11 cellular contexts compared by ENCODE assay signal in the genomic region with DNA sequence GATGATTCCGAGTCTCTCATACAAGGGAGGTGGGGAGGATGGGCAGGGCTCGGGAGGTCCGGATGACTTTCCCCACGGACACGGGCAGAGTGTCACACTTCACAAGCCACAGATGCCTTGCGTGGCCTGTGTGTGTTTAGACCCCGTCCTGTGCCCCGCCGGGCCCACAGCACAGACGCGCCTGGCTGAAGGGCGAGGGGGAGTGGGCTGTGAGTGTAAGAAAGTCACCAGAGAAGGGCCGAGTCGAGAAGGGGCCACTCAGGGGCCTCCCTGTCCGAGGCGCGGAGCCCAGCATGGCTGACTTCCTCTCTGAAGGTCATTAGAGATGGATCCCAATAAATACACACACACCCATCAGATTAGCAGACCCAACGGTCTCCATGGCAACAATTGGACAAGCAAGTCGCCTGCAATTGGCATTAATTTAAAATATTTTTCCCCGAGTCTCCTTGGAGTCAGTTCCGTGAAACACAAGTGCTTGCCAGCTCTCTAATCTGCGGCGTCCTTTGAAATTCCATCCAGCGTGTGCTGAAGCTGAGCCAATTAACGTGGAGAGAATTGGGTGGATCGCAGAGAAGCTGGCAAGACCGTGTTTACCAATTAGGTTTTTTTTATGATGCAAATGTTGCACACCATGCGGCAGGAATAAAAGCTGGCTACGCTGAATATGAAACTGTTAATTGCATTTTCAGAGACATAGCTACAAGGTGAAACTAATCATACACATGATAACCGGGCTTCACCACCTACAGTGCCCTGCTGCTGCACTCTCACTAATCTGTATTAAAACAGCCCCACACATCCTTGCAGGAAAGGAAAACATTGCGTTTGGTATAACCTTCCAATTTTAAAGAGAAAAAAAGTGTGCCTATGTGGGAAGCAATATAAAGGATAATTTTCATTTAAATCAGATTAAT.
A peak's percentile ranks its signal among the peaks of the same experiment; 100 is the strongest.
DNase-seq lines count a peak whose midpoint lies in the region; ATAC-seq, FAIRE-seq and TF ChIP-seq lines count a peak whose summit lies in the region.
"Had no signal": no experiment of that assay in that cellular context is flagged by ENCODE, and none has a peak within 500 bp of the region (broad histone marks: within the 10 kb centered on the region; RNA-seq: fewer than 3 reads in every experiment).

No MANE protein-coding gene starts in this region.

- POLR2A ChIA-PET in HepG2 (lab: Yijun Ruan, JAX): no interaction called here

- H3K27me3 Mint-ChIP-seq in type B pancreatic cell: peaks cover 3% of the 10 kb centered on the region
- H3K27me3 Mint-ChIP-seq: activated B cell treated with CpG ODN at 0.5 μM for 24 hours had no signal

- H3K36me3 ChIP-seq in ascending aorta: no peaks in the 10 kb centered on the region
- H3K36me3 ChIP-seq in HepG2 (replicated peaks in 1 of 2; ENCODE audit: control insufficient read depth in 1 of 2, insufficient read depth in 2 of 2, low read length in 2 of 2): no peaks in the 10 kb centered on the region
- H3K36me3 ChIP-seq: neutrophil had no signal

- H3K4me3 ChIP-seq in ascending aorta (peak overlapping the region; percentile 7 to 22), HepG2 (replicated peaks in 1 of 3; ENCODE audit: insufficient read depth in 1 of 3, low read depth in 2 of 3, low read length in 3 of 3) (no peak overlapping the region)
- H3K4me3 ChIP-seq: GM12878 had no signal

- H3K27me3 ChIP-seq in ascending aorta: no peaks in the 10 kb centered on the region
- no peaks in the 10 kb centered on the region for H3K27me3 ChIP-seq in HepG2 (ENCODE audit: control insufficient read depth in 1 of 2, insufficient read depth in 2 of 2, low read length in 2 of 2)
- H3K27me3 ChIP-seq: neutrophil had no signal

- no peaks in the 10 kb centered on the region; the same call in 1 of the 2 replicates for H4K20me1 ChIP-seq in HepG2 (ENCODE audit: insufficient read depth, low read length)

- H3K4me2 ChIP-seq in HepG2 (ENCODE audit: low read depth, low read length): no peak overlapping the region; the same call in 1 of the 2 replicates

- no peaks in the 10 kb centered on the region for H3K4me1 ChIP-seq in ascending aorta
- peaks cover 31% of the 10 kb centered on the region for H3K4me1 ChIP-seq in HepG2 (ENCODE audit: insufficient read depth, low read length)

- H3K36me3 Mint-ChIP-seq in type B pancreatic cell: no peaks in the 10 kb centered on the region

- peaks cover 7% of the 10 kb centered on the region for H3K4me1 Mint-ChIP-seq in type B pancreatic cell (ENCODE audit: unreplicated experiment)
- H3K4me1 Mint-ChIP-seq: activated B cell treated with CpG ODN at 0.5 μM for 24 hours had no signal

- BruUV-seq in HepG2 (replicated peaks; lab: Mats Ljungman, UMichigan): no TSS peak

- no peak for TF ChIP-seq CTCF in ascending aorta (IDR thresholded peaks at IDR 0.05)
- TF ChIP-seq CTCF in HepG2 (CRISPR knock-in tag; IDR thresholded peaks at IDR 0.05): no peak
- TF ChIP-seq CTCF in type B pancreatic cell (conservative IDR thresholded peaks at IDR 0.05): no peak

- no peak for FAIRE-seq in HepG2 (lab: Jason Lieb, UNC)
- FAIRE-seq: GM12878 had no signal

- no peak overlapping the region for H3K4me3 Mint-ChIP-seq in type B pancreatic cell
- H3K4me3 Mint-ChIP-seq: activated B cell treated with CpG ODN at 0.5 μM for 24 hours had no signal

- no peak for TF ChIP-seq POLR2A in HepG2 (IDR thresholded peaks at IDR 0.05; ENCODE audit: insufficient read depth in 1 of 2, low read depth in 2 of 2, low read length in 2 of 2)

- no peaks in the 10 kb centered on the region for H3K9me3 Mint-ChIP-seq in type B pancreatic cell
- H3K9me3 Mint-ChIP-seq: activated B cell treated with CpG ODN at 0.5 μM for 24 hours had no signal

- H3K27ac Mint-ChIP-seq in type B pancreatic cell: peak overlapping the region; percentile 54
- H3K27ac Mint-ChIP-seq: activated B cell treated with CpG ODN at 0.5 μM for 24 hours had no signal

- CTCF ChIA-PET in HepG2 (lab: Yijun Ruan, JAX; ENCODE audit: low intra/inter-chr PET ratio, low total read pairs): no interaction called here

- TF ChIP-seq RAD21 in HepG2 (CRISPR knock-in tag; IDR thresholded peaks at IDR 0.05): no peak

- 84% methylated on average over 29 of the region's 31 CpGs for WGBS in HepG2 (ENCODE audit: low lambda C conversion rate)

- no peak overlapping the region for H3K27ac ChIP-seq in ascending aorta
- H3K27ac ChIP-seq in HepG2 (ENCODE audit: extremely low read length, insufficient read depth, low read length): no peak overlapping the region
- H3K27ac ChIP-seq: neutrophil had no signal

- no peaks in the 10 kb centered on the region for H3K9me3 ChIP-seq in ascending aorta
- no peaks in the 10 kb centered on the region for H3K9me3 ChIP-seq in HepG2 (ENCODE audit: low read length)
- H3K9me3 ChIP-seq: neutrophil had no signal

- ATAC-seq in HepG2 (no peak), HG03469 (IDR thresholded peaks at IDR 0.05; ENCODE audit: unreplicated experiment) (no peak), GM18909 (IDR thresholded peaks at IDR 0.05; ENCODE audit: poor library complexity, unreplicated experiment) (no peak)
- ATAC-seq: GM12878 had no signal

- no peaks in the 10 kb centered on the region for H3K79me2 ChIP-seq in HepG2 (ENCODE audit: insufficient read depth, low read length)

- H2AFZ ChIP-seq in HepG2 (ENCODE audit: low read length): no peak overlapping the region

- no peak for TF ChIP-seq EP300 in HepG2 (IDR thresholded peaks at IDR 0.05; ENCODE audit: low read depth in 2 of 2, low read length in 2 of 2)
- no peak for TF ChIP-seq EP300 in HepG2 (CRISPR knock-in tag; IDR thresholded peaks at IDR 0.05; ENCODE audit: borderline replicate concordance)

- DNase-seq in NCI-H1436 (lab: John Stamatoyannopoulos, UW) (peak; percentile 47), NCI-H1436 treated with DMSO at 0.1 percent for 48 hours (lab: John Stamatoyannopoulos, UW) (no peak), ascending aorta (ENCODE audit: low spot score in 2 of 2) (no peak), HepG2 (ENCODE audit: low spot score) (no peak), type B pancreatic cell (ENCODE audit: extremely low spot score, unreplicated experiment) (peak; percentile 68), T1000 (lab: John Stamatoyannopoulos, UW) (no peak)
- DNase-seq: activated B cell treated with CpG ODN at 0.5 μM for 24 hours had no signal

- intact Hi-C loops in ascending aorta (cut with DNase I): no loop called here
- intact Hi-C loops in HepG2 (cut with micrococcal nuclease; ENCODE audit: unreplicated experiment): no loop called here

- H3K9ac ChIP-seq in HepG2 (ENCODE audit: insufficient read depth, low read depth, low read length): no peak overlapping the region

- in situ Hi-C loops in HepG2 (cut with HindIII; ENCODE audit: extremely low pct_ligation_motif_present, low pct_unique_long_range_greater_than_20kb): no loop called here

TF ChIP-seq in HepG2, 621 proteins besides CTCF, POLR2A, EP300 and RAD21:
- TF ChIP-seq ZNF839 (CRISPR knock-in tag; IDR thresholded peaks at IDR 0.05; ENCODE audit: borderline replicate concordance) (no peak), THAP11 (CRISPR knock-in tag; IDR thresholded peaks at IDR 0.05) (no peak), ZBTB38 (CRISPR knock-in tag; IDR thresholded peaks at IDR 0.05) (0 out of 2 replicates have a peak, but pooled peaks have one; percentile 8), CBX1 (IDR thresholded peaks at IDR 0.05; ENCODE audit: low read depth) (no peak), ZNF432 (CRISPR knock-in tag; IDR thresholded peaks at IDR 0.05; ENCODE audit: borderline replicate concordance) (no peak), HDAC6 (IDR thresholded peaks at IDR 0.05; ENCODE audit: low read depth, low read length) (no peak), ZNF251 (CRISPR knock-in tag; IDR thresholded peaks at IDR 0.05) (no peak)
- TF ChIP-seq, protein P1, sequence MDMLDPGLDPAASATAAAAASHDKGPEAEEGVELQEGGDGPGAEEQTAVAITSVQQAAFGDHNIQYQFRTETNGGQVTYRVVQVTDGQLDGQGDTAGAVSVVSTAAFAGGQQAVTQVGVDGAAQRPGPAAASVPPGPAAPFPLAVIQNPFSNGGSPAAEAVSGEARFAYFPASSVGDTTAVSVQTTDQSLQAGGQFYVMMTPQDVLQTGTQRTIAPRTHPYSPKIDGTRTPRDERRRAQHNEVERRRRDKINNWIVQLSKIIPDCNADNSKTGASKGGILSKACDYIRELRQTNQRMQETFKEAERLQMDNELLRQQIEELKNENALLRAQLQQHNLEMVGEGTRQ (IDR thresholded peaks at IDR 0.05; ENCODE audit: low read depth, low read length): no peak
- TF ChIP-seq, protein P1 (CRISPR knock-in tag; IDR thresholded peaks at IDR 0.05; ENCODE audit: borderline replicate concordance): no peak
- TF ChIP-seq, protein P2, sequence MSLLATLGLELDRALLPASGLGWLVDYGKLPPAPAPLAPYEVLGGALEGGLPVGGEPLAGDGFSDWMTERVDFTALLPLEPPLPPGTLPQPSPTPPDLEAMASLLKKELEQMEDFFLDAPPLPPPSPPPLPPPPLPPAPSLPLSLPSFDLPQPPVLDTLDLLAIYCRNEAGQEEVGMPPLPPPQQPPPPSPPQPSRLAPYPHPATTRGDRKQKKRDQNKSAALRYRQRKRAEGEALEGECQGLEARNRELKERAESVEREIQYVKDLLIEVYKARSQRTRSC (CRISPR knock-in tag; IDR thresholded peaks at IDR 0.05; ENCODE audit: low read depth): no peak

Comparison
In these comparisons a context has a peak if more than half of its experiments do, and no peak if none do; other contexts are left out.
1. DNase-seq: peak in NCI-H1436 (single experiment) and type B pancreatic cell (single experiment); none in NCI-H1436 treated with DMSO at 0.1 percent for 48 hours (single experiment), ascending aorta (0 of 2), HepG2 (single experiment) and T1000 (single experiment).
2. H3K4me3 ChIP-seq: peak in ascending aorta (2 of 2); none in HepG2 (0 of 3).